ENCODE assay signal across 8 cellular contexts in the genomic region with DNA sequence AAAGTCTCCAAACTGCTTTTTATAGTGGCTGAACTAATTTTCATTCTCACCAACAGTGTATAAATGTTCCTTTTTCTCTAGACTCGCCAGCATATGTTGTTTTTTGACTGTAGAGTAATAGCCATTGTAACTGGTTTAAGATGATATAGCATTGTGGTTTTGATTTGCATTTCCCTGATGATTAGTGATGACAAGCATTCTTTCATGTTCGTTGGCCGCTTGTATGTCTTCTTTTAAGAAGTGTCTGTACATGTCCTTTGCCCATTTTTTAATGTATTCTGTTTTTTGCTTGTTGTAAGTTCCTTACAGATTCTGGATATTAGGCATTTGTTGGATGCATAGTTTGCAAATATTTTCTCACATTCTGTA.
DNase-seq lines count a peak whose midpoint lies in the region; ATAC-seq lines count a peak whose summit lies in the region.

No MANE protein-coding gene starts in this region.

- H3K23ac ChIP-seq in neuronal stem cell (ENCODE audit: low read depth, low read length, poor library complexity) = no peak overlapping the region

- peak overlapping the region; percentile 90 to 97 (median 96) for H3K27ac Mint-ChIP-seq in CD4-positive, alpha-beta memory T cell
- peak overlapping the region; percentile 90 for H3K27ac Mint-ChIP-seq in activated T-helper 1 cell treated with anti-CD3 and anti-CD28 coated beads, Interleukin-12 subunit alpha, Interleukin-12 subunit beta, Interleukin-2, Interleukin-4 antibody, amounts not matched to agents 30 ng/mL and 10 ng/mL and 1 ng/mL, durations not matched to agents 14 hours and 24 hours and 36 hours

- H2AFZ ChIP-seq in neuronal stem cell (ENCODE audit: low read length) = peak overlapping the region; percentile 83

- POLR2A ChIA-PET in CD4-positive, alpha-beta memory T cell (lab: Charles Lee; ENCODE audit: partially characterized antibody) = no interaction called here

- no peak overlapping the region for H4K8ac ChIP-seq in neuronal stem cell (ENCODE audit: low read depth, low read length)

- H3K4ac ChIP-seq in neuronal stem cell (ENCODE audit: low read length) = no peak overlapping the region

- H2BK120ac ChIP-seq in neuronal stem cell (ENCODE audit: low read depth, low read length) = no peak overlapping the region

- intact Hi-C loops in CD4-positive, alpha-beta memory T cell (cut with micrococcal nuclease) = loop anchor here (5.0 kb wide), 1 partner anchor 102 kb away; no protein-coding TSS in a partner anchor
- intact Hi-C loops in activated T-helper 1 cell treated with anti-CD3 and anti-CD28 coated beads, Interleukin-12 subunit alpha, Interleukin-12 subunit beta, Interleukin-2, Interleukin-4 antibody, amounts not matched to agents 30 ng/mL and 10 ng/mL and 1 ng/mL, durations not matched to agents 14 hours and 24 hours and 36 hours (cut with micrococcal nuclease) = no loop called here
- intact Hi-C loops in head of caudate nucleus (cut with DNase I) = no loop called here

- H3K36me3 ChIP-seq in CD4-positive, alpha-beta memory T cell (ENCODE audit: insufficient read depth, low read length) = no peaks in the 10 kb centered on the region
- H3K36me3 ChIP-seq in neuronal stem cell (replicated peaks in 1 of 2; ENCODE audit: control insufficient read depth in 2 of 2, insufficient read depth in 2 of 2, low read length in 2 of 2) = no peaks in the 10 kb centered on the region

- CTCF ChIA-PET in CD4-positive, alpha-beta memory T cell (lab: Charles Lee; ENCODE audit: partially characterized antibody) = no interaction called here

- H2BK5ac ChIP-seq in neuronal stem cell (ENCODE audit: low read length) = no peak overlapping the region

- peak; percentile 40 for ATAC-seq in GM19397 (IDR thresholded peaks at IDR 0.05; ENCODE audit: unreplicated experiment)
- ATAC-seq in HG03432 (IDR thresholded peaks at IDR 0.05; ENCODE audit: unreplicated experiment) = peak; percentile 59

- peak overlapping the region; percentile 86 to 97 (median 92) for H3K4me3 Mint-ChIP-seq in CD4-positive, alpha-beta memory T cell
- H3K4me3 Mint-ChIP-seq in activated T-helper 1 cell treated with anti-CD3 and anti-CD28 coated beads, Interleukin-12 subunit alpha, Interleukin-12 subunit beta, Interleukin-2, Interleukin-4 antibody, amounts not matched to agents 30 ng/mL and 10 ng/mL and 1 ng/mL, durations not matched to agents 14 hours and 24 hours and 36 hours = peak overlapping the region; percentile 86

- H2AK5ac ChIP-seq in neuronal stem cell (ENCODE audit: low read depth, low read length) = no peak overlapping the region

- H3K14ac ChIP-seq in neuronal stem cell (ENCODE audit: low read length) = no peak overlapping the region

- no peak overlapping the region for H4K91ac ChIP-seq in neuronal stem cell (ENCODE audit: low read depth, low read length, poor library complexity)

- no peak for DNase-seq in CD4-positive, alpha-beta memory T cell
- no peak for DNase-seq in activated T-helper 1 cell treated with anti-CD3 and anti-CD28 coated beads, Interleukin-12 subunit alpha, Interleukin-12 subunit beta, Interleukin-2, Interleukin-4 antibody, amounts not matched to agents 30 ng/mL and 10 ng/mL and 1 ng/mL, durations not matched to agents 14 hours and 24 hours and 36 hours (ENCODE audit: low spot score)
- DNase-seq in neuronal stem cell (ENCODE audit: low spot score) = no peak
- no peak for DNase-seq in head of caudate nucleus
- DNase-seq in NCI-H2196 treated with DMSO at 0.1 percent for 48 hours (lab: John Stamatoyannopoulos, UW; ENCODE audit: unreplicated experiment) = no peak
- no peak for DNase-seq in pons (ENCODE audit: low spot score)

- no peak overlapping the region for H3K18ac ChIP-seq in neuronal stem cell (ENCODE audit: low read length)

- H2BK15ac ChIP-seq in neuronal stem cell (ENCODE audit: low read length) = no peak overlapping the region

- H3K27ac ChIP-seq in CD4-positive, alpha-beta memory T cell (ENCODE audit: low read depth, low read length) = peak overlapping the region; percentile 67
- no peak overlapping the region for H3K27ac ChIP-seq in neuronal stem cell (replicated peaks; ENCODE audit: low read length)

- H3K36me3 Mint-ChIP-seq in CD4-positive, alpha-beta memory T cell = peaks cover 16 to 20% of the 10 kb centered on the region in 2 donors
- H3K36me3 Mint-ChIP-seq in activated T-helper 1 cell treated with anti-CD3 and anti-CD28 coated beads, Interleukin-12 subunit alpha, Interleukin-12 subunit beta, Interleukin-2, Interleukin-4 antibody, amounts not matched to agents 30 ng/mL and 10 ng/mL and 1 ng/mL, durations not matched to agents 14 hours and 24 hours and 36 hours (ENCODE audit: low read depth) = peaks cover 17% of the 10 kb centered on the region

- no peak overlapping the region for H2BK12ac ChIP-seq in neuronal stem cell (ENCODE audit: low read length)

- H3K4me3 ChIP-seq in CD4-positive, alpha-beta memory T cell (ENCODE audit: low read length in 2 of 2) = peak overlapping the region; percentile 82 to 96
- no peak overlapping the region for H3K4me3 ChIP-seq in neuronal stem cell (ENCODE audit: low read length in 2 of 2)

- peaks cover 21% of the 10 kb centered on the region for H3K4me1 ChIP-seq in CD4-positive, alpha-beta memory T cell (ENCODE audit: insufficient read depth, low read length)
- no peaks in the 10 kb centered on the region for H3K4me1 ChIP-seq in neuronal stem cell (ENCODE audit: control insufficient read depth in 2 of 2, insufficient read depth in 1 of 2, low read depth in 1 of 2, low read length in 2 of 2)

- no CpG with 5 or more reads among the region's 3 CpGs for WGBS in neuronal stem cell (ENCODE audit: extremely low coverage in 2 of 2, insufficient read length in 2 of 2, insufficient replicate concordance in 1 of 2), 2 donors

- H3K9me3 Mint-ChIP-seq in CD4-positive, alpha-beta memory T cell = peaks cover 0 to 15% (median 12%) of the 10 kb centered on the region in 8 donors
- H3K9me3 Mint-ChIP-seq in activated T-helper 1 cell treated with anti-CD3 and anti-CD28 coated beads, Interleukin-12 subunit alpha, Interleukin-12 subunit beta, Interleukin-2, Interleukin-4 antibody, amounts not matched to agents 30 ng/mL and 10 ng/mL and 1 ng/mL, durations not matched to agents 14 hours and 24 hours and 36 hours = peaks cover 15% of the 10 kb centered on the region

- peaks cover 21 to 41% (median 30%) of the 10 kb centered on the region in 4 donors for H3K4me1 Mint-ChIP-seq in CD4-positive, alpha-beta memory T cell
- H3K4me1 Mint-ChIP-seq in activated T-helper 1 cell treated with anti-CD3 and anti-CD28 coated beads, Interleukin-12 subunit alpha, Interleukin-12 subunit beta, Interleukin-2, Interleukin-4 antibody, amounts not matched to agents 30 ng/mL and 10 ng/mL and 1 ng/mL, durations not matched to agents 14 hours and 24 hours and 36 hours (ENCODE audit: low read depth) = peaks cover 34% of the 10 kb centered on the region

- no peaks in the 10 kb centered on the region for H3K27me3 ChIP-seq in CD4-positive, alpha-beta memory T cell (ENCODE audit: insufficient read depth, low read length)
- H3K27me3 ChIP-seq in neuronal stem cell (ENCODE audit: control insufficient read depth in 3 of 3, insufficient read depth in 3 of 3, low read depth in 1 of 3, low read length in 3 of 3) = no peaks in the 10 kb centered on the region

- H3K9ac ChIP-seq in neuronal stem cell (ENCODE audit: low read depth, low read length, poor library complexity) = no peak overlapping the region

- H3K27me3 Mint-ChIP-seq in CD4-positive, alpha-beta memory T cell = no peaks in the 10 kb centered on the region
- H3K27me3 Mint-ChIP-seq in activated T-helper 1 cell treated with anti-CD3 and anti-CD28 coated beads, Interleukin-12 subunit alpha, Interleukin-12 subunit beta, Interleukin-2, Interleukin-4 antibody, amounts not matched to agents 30 ng/mL and 10 ng/mL and 1 ng/mL, durations not matched to agents 14 hours and 24 hours and 36 hours (ENCODE audit: insufficient read depth) = no peaks in the 10 kb centered on the region

- H3K79me1 ChIP-seq in neuronal stem cell (ENCODE audit: low read depth, low read length) = no peaks in the 10 kb centered on the region

- no peak overlapping the region for H3K4me2 ChIP-seq in neuronal stem cell (ENCODE audit: insufficient read depth, low read length, poor library complexity, severe bottlenecking)

- H3K9me3 ChIP-seq in CD4-positive, alpha-beta memory T cell (ENCODE audit: control insufficient read depth in 1 of 2, low read length in 2 of 2) = no peaks in the 10 kb centered on the region
- no peaks in the 10 kb centered on the region for H3K9me3 ChIP-seq in neuronal stem cell (replicated peaks in 1 of 2; ENCODE audit: control insufficient read depth in 2 of 2, insufficient read depth in 1 of 2, low read depth in 1 of 2, low read length in 2 of 2)

Comparison
In these comparisons a context has a peak if more than half of its experiments do, and no peak if none do; other contexts are left out.
1. H3K4me3 ChIP-seq: peak in CD4-positive, alpha-beta memory T cell (2 of 2); none in neuronal stem cell (0 of 2).